Comparison of ENCODE assay signal across 8 cellular contexts in the genomic region with DNA sequence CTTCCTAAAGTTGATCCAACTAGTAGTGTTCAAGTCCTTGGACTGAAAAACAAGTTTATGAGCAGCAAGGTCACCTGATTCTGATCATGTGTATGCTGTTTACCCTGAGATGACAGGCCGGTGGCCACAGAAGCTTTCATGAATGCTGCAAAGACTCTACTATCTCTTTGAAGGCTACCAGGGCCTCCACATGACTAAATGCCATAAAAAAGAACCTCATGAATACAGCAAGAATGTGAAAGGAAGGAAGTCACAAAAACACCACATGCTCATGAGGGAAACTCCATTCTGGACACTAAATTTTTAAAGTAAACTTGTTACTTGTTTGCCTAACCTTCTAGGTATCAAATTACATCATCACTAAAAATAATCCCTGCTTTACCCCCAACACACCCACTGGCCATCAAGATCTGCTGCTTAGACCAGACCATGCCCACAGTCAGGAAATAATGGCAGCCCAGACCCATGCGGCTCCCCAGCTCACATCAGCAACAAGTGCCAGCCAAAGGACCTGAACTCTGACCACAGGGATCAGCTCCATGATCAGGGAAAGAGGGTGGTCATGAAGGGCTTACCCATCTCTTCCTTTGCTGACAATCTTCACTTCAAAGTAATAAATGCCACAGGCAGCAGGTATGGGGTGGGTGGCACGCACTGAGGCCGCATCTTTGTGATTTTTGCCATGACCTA. TPM values are rescaled to one million over a fixed set of nuclear protein-coding genes. Genes with fewer than 3 reads are reported as not detected.
DNase-seq lines count a peak whose midpoint lies in the region; ATAC-seq, FAIRE-seq and TF ChIP-seq lines count a peak whose summit lies in the region.

No MANE protein-coding gene starts in this region.

- peaks cover 0 to 30% (median 5%) of the 10 kb centered on the region in 3 donors for H3K36me3 Mint-ChIP-seq in naive thymus-derived CD8-positive, alpha-beta T cell

- peak overlapping the region; percentile 80 to 100 (median 92) for H3K4me3 ChIP-seq in BLaER1 treated with 17β-estradiol and CSF1 and Interleukin-3, amounts not matched to agents 10 nM and 100 nM
- H3K4me3 ChIP-seq in Loucy (ENCODE audit: low read length, poor library complexity, severe bottlenecking): peak overlapping the region; percentile 93
- H3K4me3 ChIP-seq in colonic mucosa: peak overlapping the region; percentile 100

- H2AFZ ChIP-seq in Loucy (ENCODE audit: low read length): no peak overlapping the region

- in situ Hi-C loops in GM13977 (cut with MboI; ENCODE audit: low pct_unique_long_range_greater_than_20kb, low sequenced_read_pairs, unreplicated experiment): no loop called here

- peak overlapping the region in 7 of 11 experiments; percentile 78 to 89 (median 84); a peak in 11 of 22 replicates for H3K27ac ChIP-seq in BLaER1 treated with 17β-estradiol and CSF1 and Interleukin-3, amounts not matched to agents 10 nM and 100 nM
- H3K27ac ChIP-seq in colonic mucosa: no peak overlapping the region

- peak overlapping the region; percentile 87 to 96 (median 92) for H3K4me3 Mint-ChIP-seq in naive thymus-derived CD8-positive, alpha-beta T cell

- H3K9ac ChIP-seq in BLaER1 treated with 17β-estradiol and CSF1 and Interleukin-3, amounts not matched to agents 10 nM and 100 nM: peak overlapping the region; percentile 85 to 97 (median 92); a peak in 21 of 22 replicates
- peak overlapping the region; percentile 85 for H3K9ac ChIP-seq in Loucy (ENCODE audit: low read depth, low read length, poor library complexity, severe bottlenecking)
- H3K9ac ChIP-seq in colonic mucosa (ENCODE audit: low read depth in 2 of 2, low read length in 2 of 2): no peak overlapping the region

- peaks cover 32 to 52% (median 41%) of the 10 kb centered on the region in 11 experiments for H3K36me3 ChIP-seq in BLaER1 treated with 17β-estradiol and CSF1 and Interleukin-3, amounts not matched to agents 10 nM and 100 nM
- H3K36me3 ChIP-seq in Loucy (ENCODE audit: insufficient read depth, low read length): no peaks in the 10 kb centered on the region
- H3K36me3 ChIP-seq in colonic mucosa: no peaks in the 10 kb centered on the region

- TF ChIP-seq CTCF in Loucy (conservative IDR thresholded peaks at IDR 0.05; ENCODE audit: low read length) (no peak), colonic mucosa (IDR thresholded peaks at IDR 0.05) (no peak), GM13977 (IDR thresholded peaks at IDR 0.05; ENCODE audit: extremely low read depth, insufficient read depth, missing control alignments) (no peak)

- H3K9me3 ChIP-seq in BLaER1 treated with 17β-estradiol and CSF1 and Interleukin-3, amounts not matched to agents 10 nM and 100 nM (replicated peaks in 1 of 11): no peaks in the 10 kb centered on the region
- H3K9me3 ChIP-seq in Loucy (ENCODE audit: insufficient read depth, low read depth, low read length) (no peaks in the 10 kb centered on the region), colonic mucosa (no peaks in the 10 kb centered on the region)

- peaks cover 63 to 67% (median 65%) of the 10 kb centered on the region in 10 experiments for H3K4me1 ChIP-seq in BLaER1 treated with 17β-estradiol and CSF1 and Interleukin-3, amounts not matched to agents 10 nM and 100 nM
- H3K4me1 ChIP-seq in Loucy (ENCODE audit: insufficient read depth, low read length, poor library complexity, severe bottlenecking): peaks cover 57% of the 10 kb centered on the region
- H3K4me1 ChIP-seq in colonic mucosa: peaks cover 7% of the 10 kb centered on the region

- no peaks in the 10 kb centered on the region for H3K9me2 ChIP-seq in Loucy (replicated peaks; ENCODE audit: low read depth, low read length)

- peaks cover 29 to 65% (median 61%) of the 10 kb centered on the region in 4 donors for H3K4me1 Mint-ChIP-seq in naive thymus-derived CD8-positive, alpha-beta T cell

- FAIRE-seq in urothelium cell line (lab: Jason Lieb, UNC): no peak

- H3K27ac Mint-ChIP-seq in naive thymus-derived CD8-positive, alpha-beta T cell: peak overlapping the region in 9 of 10 donors; percentile 44 to 97 (median 83)

- intact Hi-C loops in colonic mucosa (cut with DNase I): no loop called here

- no peak for ATAC-seq in naive thymus-derived CD8-positive, alpha-beta T cell
- ATAC-seq in GM18858 (IDR thresholded peaks at IDR 0.05; ENCODE audit: unreplicated experiment): no peak
- no peak for ATAC-seq in HG02970 (IDR thresholded peaks at IDR 0.05; ENCODE audit: low FRiP score, unreplicated experiment)

- no peaks in the 10 kb centered on the region for H3K27me3 ChIP-seq in BLaER1 treated with 17β-estradiol and CSF1 and Interleukin-3, amounts not matched to agents 10 nM and 100 nM
- H3K27me3 ChIP-seq in Loucy (ENCODE audit: insufficient read depth, low read length, poor library complexity, severe bottlenecking): no peaks in the 10 kb centered on the region
- H3K27me3 ChIP-seq in colonic mucosa: no peaks in the 10 kb centered on the region

- DNase-seq in colonic mucosa (no peak), GM13977 (ENCODE audit: low spot score) (no peak), urothelium cell line (ENCODE audit: low spot score) (no peak)
- no peak for DNase-seq in naive thymus-derived CD8-positive, alpha-beta T cell

- no peaks in the 10 kb centered on the region for H3F3A ChIP-seq in Loucy (ENCODE audit: low read depth)

- peak overlapping the region; percentile 94 to 100 (median 98) for H3K4me2 ChIP-seq in BLaER1 treated with 17β-estradiol and CSF1 and Interleukin-3, amounts not matched to agents 10 nM and 100 nM
- peak overlapping the region; percentile 98 for H3K4me2 ChIP-seq in Loucy (ENCODE audit: low read depth, low read length, poor library complexity, severe bottlenecking)

- POLR2A ChIA-PET in naive thymus-derived CD8-positive, alpha-beta T cell (lab: Charles Lee): interaction anchor here (1.0 kb wide), 1 partner anchor 130 kb away, joined by 3 read pairs; no protein-coding TSS in a partner anchor

- no peaks in the 10 kb centered on the region for H3K27me3 Mint-ChIP-seq in naive thymus-derived CD8-positive, alpha-beta T cell

- peaks cover 23 to 39% (median 32%) of the 10 kb centered on the region in 11 experiments; a peak in 21 of 22 replicates for H4K20me1 ChIP-seq in BLaER1 treated with 17β-estradiol and CSF1 and Interleukin-3, amounts not matched to agents 10 nM and 100 nM
- peaks cover 41% of the 10 kb centered on the region for H4K20me1 ChIP-seq in Loucy (ENCODE audit: insufficient read depth, low read length, poor library complexity, severe bottlenecking)

- no peaks in the 10 kb centered on the region for H3K9me3 Mint-ChIP-seq in naive thymus-derived CD8-positive, alpha-beta T cell

- peaks cover 62% of the 10 kb centered on the region for H3K79me2 ChIP-seq in Loucy (ENCODE audit: insufficient read depth, low read length)

RNA-seq across cellular contexts. Expression of a gene that starts 1.4 kb away (rescaled TPM):
- 10 to 100 TPM; 14.7 to 22.5 TPM for total RNA-seq in colonic mucosa
- 10 to 100 TPM; 18.5 to 23.6 TPM for total RNA-seq in naive thymus-derived CD8-positive, alpha-beta T cell
- 10 to 100 TPM in 1 of 3 donors, 1 to 10 TPM in 2; 5.8 to 13.8 (median 6.3) TPM for polyA plus RNA-seq in naive thymus-derived CD8-positive, alpha-beta T cell

RNA-seq across cellular contexts. Expression of a gene that starts 1.7 kb away (rescaled TPM):
- total RNA-seq in colonic mucosa: under 1 TPM; 0.13 to 0.30 TPM
- total RNA-seq in naive thymus-derived CD8-positive, alpha-beta T cell: 1 to 10 TPM; 1.0 to 1.2 TPM
- polyA plus RNA-seq in naive thymus-derived CD8-positive, alpha-beta T cell: under 1 TPM in 1 of 3 donors, not detected in 2; 0.14 TPM

RNA-seq across cellular contexts. Expression of a gene that starts 37.1 kb away (rescaled TPM):
- total RNA-seq in colonic mucosa: 10 to 100 TPM; 22.0 to 33.2 TPM
- 10 to 100 TPM; 63.8 to 63.9 TPM for total RNA-seq in naive thymus-derived CD8-positive, alpha-beta T cell
- polyA plus RNA-seq in naive thymus-derived CD8-positive, alpha-beta T cell: 100 to 1,000 TPM; 132 to 158 (median 143) TPM

RNA-seq across cellular contexts. Expression of a gene that starts 41.7 kb away (rescaled TPM):
- total RNA-seq in colonic mucosa: 100 to 1,000 TPM in 1 of 2 donors, 10 to 100 TPM in 1; 58.3 to 108 TPM
- total RNA-seq in naive thymus-derived CD8-positive, alpha-beta T cell: 10 to 100 TPM; 37.0 to 40.6 TPM
- polyA plus RNA-seq in naive thymus-derived CD8-positive, alpha-beta T cell: 100 to 1,000 TPM; 109 to 124 (median 114) TPM

RNA-seq across cellular contexts. Expression of a gene that starts 42.5 kb away (rescaled TPM):
- 10 to 100 TPM; 25.6 to 38.9 TPM for total RNA-seq in colonic mucosa
- total RNA-seq in naive thymus-derived CD8-positive, alpha-beta T cell: 100 to 1,000 TPM; 108 to 117 TPM
- 10 to 100 TPM; 11.8 to 17.8 (median 13.1) TPM for polyA plus RNA-seq in naive thymus-derived CD8-positive, alpha-beta T cell

Comparison
In these comparisons a context has a peak if more than half of its experiments do, and no peak if none do; other contexts are left out.
1. H3K9ac ChIP-seq: peak in BLaER1 treated with 17β-estradiol and CSF1 and Interleukin-3, amounts not matched to agents 10 nM and 100 nM (11 of 11) and Loucy (single experiment); none in colonic mucosa (0 of 2).
2. Peak in every context shown above with its lines, with median percentiles within 50 percentile points of each other: H3K4me3 ChIP-seq.